ENCODE assay signal across 32 cellular contexts in genomic region chr2:193796847-193797246, GRCh38.
"Had no signal": no experiment of that assay in that cellular context is flagged by ENCODE, and none has a peak within 500 bp of the region (broad histone marks: within the 10 kb centered on the region; RNA-seq: fewer than 3 reads in every experiment).

No MANE protein-coding gene starts in this region.

- H3K4me3 ChIP-seq: adrenal gland, ascending aorta, body of pancreas, breast epithelium, cardiac muscle cell had no signal

- H3K9me3 ChIP-seq: adrenal gland, ascending aorta, body of pancreas, breast epithelium had no signal

- H3K27ac ChIP-seq: adrenal gland, ascending aorta, body of pancreas, brain microvascular endothelial cell, breast epithelium, cardiac muscle cell had no signal

- H3K36me3 ChIP-seq: adrenal gland, ascending aorta, brain microvascular endothelial cell, breast epithelium, cardiac muscle cell had no signal

- DNase-seq: activated effector memory CD4-positive, alpha-beta T cell treated with anti-CD3 and anti-CD28 coated beads, Interleukin-2, amount 50 U/mL, for 16 hours; activated effector memory CD4-positive, alpha-beta T cell treated with Interleukin-2 at 50 U/mL for 16 hours; activated gamma-delta T cell; activated gamma-delta T cell treated with Interleukin-2 at 50 U/mL for 16 hours; activated naive CD4-positive, alpha-beta T cell; activated naive CD4-positive, alpha-beta T cell treated with anti-CD3 and anti-CD28 coated beads for 36 hours; activated naive CD4-positive, alpha-beta T cell treated with anti-CD3 and anti-CD28 coated beads, Interleukin-2, amount 10 ng/mL, durations not matched to agents 7 days and 5 days; activated naive CD4-positive, alpha-beta T cell treated with anti-CD3 and anti-CD28 coated beads, Interleukin-2, amount 50 U/mL, for 16 hours; activated naive CD4-positive, alpha-beta T cell treated with Interleukin-2 at 50 U/mL for 16 hours; activated naive CD8-positive, alpha-beta T cell treated with anti-CD3 and anti-CD28 coated beads for 36 hours; activated naive CD8-positive, alpha-beta T cell treated with anti-CD3 and anti-CD28 coated beads, Interleukin-2, amount 10 ng/mL, durations not matched to agents 7 days and 5 days; activated naive CD8-positive, alpha-beta T cell treated with anti-CD3 and anti-CD28 coated beads, Interleukin-2, amount 50 U/mL, for 24 hours; activated T-cell treated with anti-CD3 and anti-CD28 coated beads, Interleukin-2, amount 50 U/mL, for 1 hour; activated T-cell treated with anti-CD3 and anti-CD28 coated beads, Interleukin-2, amount 50 U/mL, for 24 hours; activated T-cell treated with anti-CD3 and anti-CD28 coated beads, Interleukin-2, amount 50 U/mL, for 4 hours; activated T-cell treated with anti-CD3 and anti-CD28 coated beads, Interleukin-2, amount 50 U/mL, for 48 hours; activated T-cell treated with anti-CD3 and anti-CD28 coated beads, Interleukin-2, amount 50 U/mL, for 72 hours; adrenal gland; amniotic stem cell; amygdala; anterior cingulate cortex; aorta; body of pancreas; brain microvascular endothelial cell; caudate nucleus; central memory CD4-positive, alpha-beta T cell; cerebellar nuclear complex had no signal

- ATAC-seq: activated naive CD4-positive, alpha-beta T cell treated with anti-CD3 and anti-CD28 coated beads, Interleukin-2, amount 50 U/mL, for 72 hours; activated naive CD8-positive, alpha-beta T cell treated with anti-CD3 and anti-CD28 coated beads, Interleukin-2, amount 50 U/mL, for 24 hours; activated T-cell treated with anti-CD3 and anti-CD28 coated beads, Interleukin-2, amount 50 U/mL, for 4 hours; activated T-cell treated with anti-CD3 and anti-CD28 coated beads, Interleukin-2, amount 50 U/mL, for 72 hours; activated T-helper 17 cell treated with anti-CD3 and anti-CD28 coated beads, Interleukin-2, amount 50 U/mL, for 72 hours; body of pancreas had no signal

- H3K27me3 ChIP-seq: adrenal gland, ascending aorta, body of pancreas, brain microvascular endothelial cell, breast epithelium, cardiac muscle cell had no signal
